In the genomic region with DNA sequence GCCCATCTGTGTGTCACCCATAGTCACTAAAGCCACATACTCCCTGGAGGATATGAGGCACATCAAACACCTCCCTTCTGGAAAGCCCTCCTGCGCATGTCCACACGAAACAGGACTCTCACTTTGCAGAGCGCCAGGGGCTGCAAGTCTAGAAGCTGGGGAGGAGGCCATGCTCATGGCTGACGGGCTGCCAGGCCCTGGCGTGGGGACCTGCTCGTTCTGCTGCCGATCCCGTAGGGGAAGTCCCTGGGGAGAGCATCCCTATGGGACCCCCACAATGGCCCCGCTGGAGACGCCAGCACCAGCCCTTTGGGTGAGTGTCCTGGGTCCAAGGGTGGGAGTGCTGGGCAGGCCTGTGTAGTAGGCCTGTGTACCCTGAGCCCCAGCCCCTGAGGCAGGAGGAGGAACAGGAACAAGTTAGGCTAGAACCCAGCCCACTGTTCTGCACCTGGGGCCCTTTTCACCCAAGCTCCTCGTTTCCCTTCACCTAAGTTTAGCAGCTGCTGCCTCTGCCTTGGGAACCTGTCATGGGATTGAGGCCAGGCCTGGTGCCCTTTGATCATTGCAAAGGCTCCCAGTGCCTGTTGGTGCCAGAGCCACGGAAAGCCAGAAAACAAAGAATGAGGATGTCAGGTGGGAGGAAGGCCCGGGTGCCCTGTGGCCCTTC, we compare ENCODE assay signal across 1 cellular context.
TF ChIP-seq lines count a peak whose summit lies in the region.

No MANE protein-coding gene starts in this region.

TF ChIP-seq in HepG2, 621 proteins besides CTCF, POLR2A, EP300 and RAD21 (continued from another document):
- TF ChIP-seq, protein P1, sequence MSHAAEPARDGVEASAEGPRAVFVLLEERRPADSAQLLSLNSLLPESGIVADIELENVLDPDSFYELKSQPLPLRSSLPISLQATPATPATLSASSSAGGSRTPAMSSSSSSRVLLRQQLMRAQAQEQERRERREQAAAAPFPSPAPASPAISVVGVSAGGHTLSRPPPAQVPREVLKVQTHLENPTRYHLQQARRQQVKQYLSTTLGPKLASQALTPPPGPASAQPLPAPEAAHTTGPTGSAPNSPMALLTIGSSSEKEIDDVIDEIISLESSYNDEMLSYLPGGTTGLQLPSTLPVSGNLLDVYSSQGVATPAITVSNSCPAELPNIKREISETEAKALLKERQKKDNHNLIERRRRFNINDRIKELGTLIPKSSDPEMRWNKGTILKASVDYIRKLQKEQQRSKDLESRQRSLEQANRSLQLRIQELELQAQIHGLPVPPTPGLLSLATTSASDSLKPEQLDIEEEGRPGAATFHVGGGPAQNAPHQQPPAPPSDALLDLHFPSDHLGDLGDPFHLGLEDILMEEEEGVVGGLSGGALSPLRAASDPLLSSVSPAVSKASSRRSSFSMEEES (CRISPR knock-in tag; IDR thresholded peaks at IDR 0.05) = peak; percentile 69; the same call in 1 of the 2 replicates
- TF ChIP-seq, protein P2, sequence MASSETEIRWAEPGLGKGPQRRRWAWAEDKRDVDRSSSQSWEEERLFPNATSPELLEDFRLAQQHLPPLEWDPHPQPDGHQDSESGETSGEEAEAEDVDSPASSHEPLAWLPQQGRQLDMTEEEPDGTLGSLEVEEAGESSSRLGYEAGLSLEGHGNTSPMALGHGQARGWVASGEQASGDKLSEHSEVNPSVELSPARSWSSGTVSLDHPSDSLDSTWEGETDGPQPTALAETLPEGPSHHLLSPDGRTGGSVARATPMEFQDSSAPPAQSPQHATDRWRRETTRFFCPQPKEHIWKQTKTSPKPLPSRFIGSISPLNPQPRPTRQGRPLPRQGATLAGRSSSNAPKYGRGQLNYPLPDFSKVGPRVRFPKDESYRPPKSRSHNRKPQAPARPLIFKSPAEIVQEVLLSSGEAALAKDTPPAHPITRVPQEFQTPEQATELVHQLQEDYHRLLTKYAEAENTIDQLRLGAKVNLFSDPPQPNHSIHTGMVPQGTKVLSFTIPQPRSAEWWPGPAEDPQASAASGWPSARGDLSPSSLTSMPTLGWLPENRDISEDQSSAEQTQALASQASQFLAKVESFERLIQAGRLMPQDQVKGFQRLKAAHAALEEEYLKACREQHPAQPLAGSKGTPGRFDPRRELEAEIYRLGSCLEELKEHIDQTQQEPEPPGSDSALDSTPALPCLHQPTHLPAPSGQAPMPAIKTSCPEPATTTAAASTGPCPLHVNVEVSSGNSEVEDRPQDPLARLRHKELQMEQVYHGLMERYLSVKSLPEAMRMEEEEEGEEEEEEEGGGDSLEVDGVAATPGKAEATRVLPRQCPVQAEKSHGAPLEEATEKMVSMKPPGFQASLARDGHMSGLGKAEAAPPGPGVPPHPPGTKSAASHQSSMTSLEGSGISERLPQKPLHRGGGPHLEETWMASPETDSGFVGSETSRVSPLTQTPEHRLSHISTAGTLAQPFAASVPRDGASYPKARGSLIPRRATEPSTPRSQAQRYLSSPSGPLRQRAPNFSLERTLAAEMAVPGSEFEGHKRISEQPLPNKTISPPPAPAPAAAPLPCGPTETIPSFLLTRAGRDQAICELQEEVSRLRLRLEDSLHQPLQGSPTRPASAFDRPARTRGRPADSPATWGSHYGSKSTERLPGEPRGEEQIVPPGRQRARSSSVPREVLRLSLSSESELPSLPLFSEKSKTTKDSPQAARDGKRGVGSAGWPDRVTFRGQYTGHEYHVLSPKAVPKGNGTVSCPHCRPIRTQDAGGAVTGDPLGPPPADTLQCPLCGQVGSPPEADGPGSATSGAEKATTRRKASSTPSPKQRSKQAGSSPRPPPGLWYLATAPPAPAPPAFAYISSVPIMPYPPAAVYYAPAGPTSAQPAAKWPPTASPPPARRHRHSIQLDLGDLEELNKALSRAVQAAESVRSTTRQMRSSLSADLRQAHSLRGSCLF (CRISPR knock-in tag; IDR thresholded peaks at IDR 0.05; ENCODE audit: borderline replicate concordance) = no peak
- peak; percentile 26; the same call in 1 of the 2 replicates for TF ChIP-seq SALL1 (CRISPR knock-in tag; IDR thresholded peaks at IDR 0.05)
TF ChIP-seq in HepG2: peak in this region for 28.
